ENCODE assay signal across 19 cellular contexts in the genomic region with DNA sequence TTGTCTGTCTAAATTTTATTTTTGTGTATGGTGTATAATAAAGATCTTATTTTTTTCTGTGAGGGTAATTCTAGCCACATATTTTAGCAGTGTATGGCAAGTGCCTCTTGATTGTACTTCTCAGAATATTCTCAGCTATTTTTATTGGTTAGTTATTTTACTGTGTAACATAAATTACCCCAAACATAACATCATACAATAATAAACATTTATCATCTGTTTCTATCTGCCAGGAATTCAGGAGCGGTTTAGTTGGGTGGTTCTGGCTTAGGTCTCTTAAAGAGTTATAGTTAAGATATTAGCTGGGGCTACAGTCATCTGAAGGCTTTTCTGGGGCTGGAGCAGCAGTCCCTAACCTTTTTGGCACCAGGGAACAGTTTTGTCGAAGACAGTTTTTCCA. TPM values are rescaled to one million over a fixed set of nuclear protein-coding genes. Genes with fewer than 3 reads are reported as not detected.
DNase-seq lines count a peak whose midpoint lies in the region; ATAC-seq, FAIRE-seq and TF ChIP-seq lines count a peak whose summit lies in the region.
"Had no signal": no experiment of that assay in that cellular context is flagged by ENCODE, and none has a peak within 500 bp of the region (broad histone marks: within the 10 kb centered on the region; RNA-seq: fewer than 3 reads in every experiment).

No MANE protein-coding gene starts in this region.

- ATAC-seq in WTC11, result no peak
- ATAC-seq in GM18511 (IDR thresholded peaks at IDR 0.05; ENCODE audit: unreplicated experiment), result no peak
- ATAC-seq: CD8-positive, alpha-beta T cell; GM12878; GM23338; HCT116 had no signal

- intact Hi-C loops in activated T-helper 1 cell treated with anti-CD3 and anti-CD28 coated beads, Interleukin-12 subunit alpha, Interleukin-12 subunit beta, Interleukin-2, Interleukin-4 antibody, amounts not matched to agents 30 ng/mL and 10 ng/mL and 1 ng/mL, durations not matched to agents 14 hours and 24 hours and 36 hours (cut with micrococcal nuclease), result no loop called here

- H3K36me3 Mint-ChIP-seq in WTC11, result peaks cover 2% of the 10 kb centered on the region
- peaks cover 9% of the 10 kb centered on the region for H3K36me3 Mint-ChIP-seq in mesothelial cell of epicardium
- H3K36me3 Mint-ChIP-seq in activated T-helper 1 cell treated with anti-CD3 and anti-CD28 coated beads, Interleukin-12 subunit alpha, Interleukin-12 subunit beta, Interleukin-2, Interleukin-4 antibody, amounts not matched to agents 30 ng/mL and 10 ng/mL and 1 ng/mL, durations not matched to agents 14 hours and 24 hours and 36 hours (ENCODE audit: low read depth), result no peaks in the 10 kb centered on the region
- H3K36me3 Mint-ChIP-seq in activated naive CD4-positive, alpha-beta T cell treated with anti-CD3 and anti-CD28 coated beads, Interleukin-2, amount 10 ng/mL, durations not matched to agents 7 days and 5 days, result peaks cover 6% of the 10 kb centered on the region

- no peak for DNase-seq in HEK293T (ENCODE audit: extremely low spot score)
- no peak for DNase-seq in WTC11 (ENCODE audit: low spot score)
- no peak for DNase-seq in mesothelial cell of epicardium (ENCODE audit: low spot score in 2 of 2, unreplicated experiment in 2 of 2)
- no peak for DNase-seq in activated T-helper 1 cell treated with anti-CD3 and anti-CD28 coated beads, Interleukin-12 subunit alpha, Interleukin-12 subunit beta, Interleukin-2, Interleukin-4 antibody, amounts not matched to agents 30 ng/mL and 10 ng/mL and 1 ng/mL, durations not matched to agents 14 hours and 24 hours and 36 hours (ENCODE audit: low spot score)
- DNase-seq in RCC 7860 (ENCODE audit: low spot score), result no peak
- no peak for DNase-seq in activated naive CD4-positive, alpha-beta T cell treated with anti-CD3 and anti-CD28 coated beads, Interleukin-2, amount 10 ng/mL, durations not matched to agents 7 days and 5 days
- DNase-seq: Caco-2; CD4-positive, CD25-positive, alpha-beta regulatory T cell; CD8-positive, alpha-beta T cell; DMS153; DND-41; EL; GDM1; HFFc6 had no signal

- H3K4me3 Mint-ChIP-seq in WTC11 (no peak overlapping the region), mesothelial cell of epicardium (no peak overlapping the region)
- H3K4me3 Mint-ChIP-seq in activated T-helper 1 cell treated with anti-CD3 and anti-CD28 coated beads, Interleukin-12 subunit alpha, Interleukin-12 subunit beta, Interleukin-2, Interleukin-4 antibody, amounts not matched to agents 30 ng/mL and 10 ng/mL and 1 ng/mL, durations not matched to agents 14 hours and 24 hours and 36 hours, result no peak overlapping the region
- no peak overlapping the region for H3K4me3 Mint-ChIP-seq in activated naive CD4-positive, alpha-beta T cell treated with anti-CD3 and anti-CD28 coated beads, Interleukin-2, amount 10 ng/mL, durations not matched to agents 7 days and 5 days
- H3K4me3 Mint-ChIP-seq: CD4-positive, CD25-positive, alpha-beta regulatory T cell; CD8-positive, alpha-beta T cell; GM23338; H9; HFFc6 had no signal

- no peaks in the 10 kb centered on the region for H3K27me3 Mint-ChIP-seq in WTC11 (ENCODE audit: low read depth)
- no peaks in the 10 kb centered on the region for H3K27me3 Mint-ChIP-seq in mesothelial cell of epicardium (ENCODE audit: low read depth)
- peaks cover 8% of the 10 kb centered on the region for H3K27me3 Mint-ChIP-seq in activated T-helper 1 cell treated with anti-CD3 and anti-CD28 coated beads, Interleukin-12 subunit alpha, Interleukin-12 subunit beta, Interleukin-2, Interleukin-4 antibody, amounts not matched to agents 30 ng/mL and 10 ng/mL and 1 ng/mL, durations not matched to agents 14 hours and 24 hours and 36 hours (ENCODE audit: insufficient read depth)
- H3K27me3 Mint-ChIP-seq in activated naive CD4-positive, alpha-beta T cell treated with anti-CD3 and anti-CD28 coated beads, Interleukin-2, amount 10 ng/mL, durations not matched to agents 7 days and 5 days, result peaks cover 5% of the 10 kb centered on the region
- H3K27me3 Mint-ChIP-seq: CD4-positive, CD25-positive, alpha-beta regulatory T cell had no signal

- POLR2A ChIA-PET in HEK293T (lab: Yijun Ruan, JAX) (no interaction called here), WTC11 (lab: Charles Lee) (no interaction called here)

- H3K4me1 Mint-ChIP-seq in WTC11, result peaks cover 41% of the 10 kb centered on the region
- H3K4me1 Mint-ChIP-seq in mesothelial cell of epicardium, result peaks cover 56% of the 10 kb centered on the region
- no peaks in the 10 kb centered on the region for H3K4me1 Mint-ChIP-seq in activated T-helper 1 cell treated with anti-CD3 and anti-CD28 coated beads, Interleukin-12 subunit alpha, Interleukin-12 subunit beta, Interleukin-2, Interleukin-4 antibody, amounts not matched to agents 30 ng/mL and 10 ng/mL and 1 ng/mL, durations not matched to agents 14 hours and 24 hours and 36 hours (ENCODE audit: low read depth)
- no peaks in the 10 kb centered on the region for H3K4me1 Mint-ChIP-seq in activated naive CD4-positive, alpha-beta T cell treated with anti-CD3 and anti-CD28 coated beads, Interleukin-2, amount 10 ng/mL, durations not matched to agents 7 days and 5 days

- H3K9me3 Mint-ChIP-seq in WTC11 (no peaks in the 10 kb centered on the region), mesothelial cell of epicardium (peaks cover 6% of the 10 kb centered on the region)
- H3K9me3 Mint-ChIP-seq in activated T-helper 1 cell treated with anti-CD3 and anti-CD28 coated beads, Interleukin-12 subunit alpha, Interleukin-12 subunit beta, Interleukin-2, Interleukin-4 antibody, amounts not matched to agents 30 ng/mL and 10 ng/mL and 1 ng/mL, durations not matched to agents 14 hours and 24 hours and 36 hours, result no peaks in the 10 kb centered on the region
- no peaks in the 10 kb centered on the region for H3K9me3 Mint-ChIP-seq in activated naive CD4-positive, alpha-beta T cell treated with anti-CD3 and anti-CD28 coated beads, Interleukin-2, amount 10 ng/mL, durations not matched to agents 7 days and 5 days
- H3K9me3 Mint-ChIP-seq: CD4-positive, CD25-positive, alpha-beta regulatory T cell; CD8-positive, alpha-beta T cell; GM23338; H9; HFFc6 had no signal

- TF ChIP-seq CTCF in WTC11 (IDR thresholded peaks at IDR 0.05), result no peak
- no peak for TF ChIP-seq CTCF in mesothelial cell of epicardium (IDR thresholded peaks at IDR 0.05; ENCODE audit: unreplicated experiment)

- FAIRE-seq in RCC 7860 (lab: Jason Lieb, UNC), result no peak
- FAIRE-seq: GM12878 had no signal

- CTCF ChIA-PET in HEK293T (lab: Yijun Ruan, JAX) (interaction anchor here (1.1 kb wide), 1 partner anchor 10 kb away, joined by 4 read pairs; no protein-coding TSS in a partner anchor), WTC11 (lab: Charles Lee) (interaction anchor here (0.6 to 2.9 kb wide), 2 partner anchors 10 to 13 kb away, joined by 3 to 10 read pairs; no protein-coding TSS in a partner anchor)
- CTCF ChIA-PET in activated naive CD4-positive, alpha-beta T cell treated with anti-CD3 and anti-CD28 coated beads, Interleukin-2, amount 10 ng/mL, durations not matched to agents 7 days and 5 days (lab: Charles Lee), result no interaction called here

- 0 out of 2 replicates have a peak overlapping the region, but pooled peaks have one; percentile 2 for H3K27ac Mint-ChIP-seq in WTC11
- H3K27ac Mint-ChIP-seq in mesothelial cell of epicardium, result peak overlapping the region; percentile 88
- H3K27ac Mint-ChIP-seq in activated T-helper 1 cell treated with anti-CD3 and anti-CD28 coated beads, Interleukin-12 subunit alpha, Interleukin-12 subunit beta, Interleukin-2, Interleukin-4 antibody, amounts not matched to agents 30 ng/mL and 10 ng/mL and 1 ng/mL, durations not matched to agents 14 hours and 24 hours and 36 hours, result no peak overlapping the region
- no peak overlapping the region for H3K27ac Mint-ChIP-seq in activated naive CD4-positive, alpha-beta T cell treated with anti-CD3 and anti-CD28 coated beads, Interleukin-2, amount 10 ng/mL, durations not matched to agents 7 days and 5 days
- H3K27ac Mint-ChIP-seq: CD4-positive, CD25-positive, alpha-beta regulatory T cell; CD8-positive, alpha-beta T cell; GM23338; H9; HFFc6 had no signal

TF ChIP-seq in HEK293T, 16 proteins besides CTCF, POLR2A, EP300 and RAD21:
- TF ChIP-seq, protein P1, sequence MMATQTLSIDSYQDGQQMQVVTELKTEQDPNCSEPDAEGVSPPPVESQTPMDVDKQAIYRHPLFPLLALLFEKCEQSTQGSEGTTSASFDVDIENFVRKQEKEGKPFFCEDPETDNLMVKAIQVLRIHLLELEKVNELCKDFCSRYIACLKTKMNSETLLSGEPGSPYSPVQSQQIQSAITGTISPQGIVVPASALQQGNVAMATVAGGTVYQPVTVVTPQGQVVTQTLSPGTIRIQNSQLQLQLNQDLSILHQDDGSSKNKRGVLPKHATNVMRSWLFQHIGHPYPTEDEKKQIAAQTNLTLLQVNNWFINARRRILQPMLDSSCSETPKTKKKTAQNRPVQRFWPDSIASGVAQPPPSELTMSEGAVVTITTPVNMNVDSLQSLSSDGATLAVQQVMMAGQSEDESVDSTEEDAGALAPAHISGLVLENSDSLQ (IDR thresholded peaks at IDR 0.05), result peak; percentile 13; the same call in 1 of the 2 replicates
- TF ChIP-seq BHLHE40 (IDR thresholded peaks at IDR 0.05; ENCODE audit: borderline replicate concordance), result no peak
- no peak for TF ChIP-seq CTBP1 (IDR thresholded peaks at IDR 0.05; ENCODE audit: borderline replicate concordance)

TF ChIP-seq in WTC11, 78 proteins besides CTCF, POLR2A, EP300 and RAD21 (continues in another document):
- TF ChIP-seq, protein P2, sequence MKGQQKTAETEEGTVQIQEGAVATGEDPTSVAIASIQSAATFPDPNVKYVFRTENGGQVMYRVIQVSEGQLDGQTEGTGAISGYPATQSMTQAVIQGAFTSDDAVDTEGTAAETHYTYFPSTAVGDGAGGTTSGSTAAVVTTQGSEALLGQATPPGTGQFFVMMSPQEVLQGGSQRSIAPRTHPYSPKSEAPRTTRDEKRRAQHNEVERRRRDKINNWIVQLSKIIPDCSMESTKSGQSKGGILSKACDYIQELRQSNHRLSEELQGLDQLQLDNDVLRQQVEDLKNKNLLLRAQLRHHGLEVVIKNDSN (CRISPR knock-in tag; IDR thresholded peaks at IDR 0.05), result no peak
- no peak for TF ChIP-seq ZNF396 (CRISPR knock-in tag; IDR thresholded peaks at IDR 0.05; ENCODE audit: borderline replicate concordance)
- TF ChIP-seq MYBL2 (CRISPR knock-in tag; IDR thresholded peaks at IDR 0.05), result no peak
- no peak for TF ChIP-seq HMGA2 (CRISPR knock-in tag; IDR thresholded peaks at IDR 0.05)
- TF ChIP-seq, protein P3, sequence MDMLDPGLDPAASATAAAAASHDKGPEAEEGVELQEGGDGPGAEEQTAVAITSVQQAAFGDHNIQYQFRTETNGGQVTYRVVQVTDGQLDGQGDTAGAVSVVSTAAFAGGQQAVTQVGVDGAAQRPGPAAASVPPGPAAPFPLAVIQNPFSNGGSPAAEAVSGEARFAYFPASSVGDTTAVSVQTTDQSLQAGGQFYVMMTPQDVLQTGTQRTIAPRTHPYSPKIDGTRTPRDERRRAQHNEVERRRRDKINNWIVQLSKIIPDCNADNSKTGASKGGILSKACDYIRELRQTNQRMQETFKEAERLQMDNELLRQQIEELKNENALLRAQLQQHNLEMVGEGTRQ (CRISPR knock-in tag; IDR thresholded peaks at IDR 0.05), result no peak

RNA-seq across cellular contexts. Expression of a gene that starts 47.8 kb away (rescaled TPM):
- total RNA-seq in WTC11 (2021) (12.5 to 21.4 TPM (median 12.9 TPM) in 3 replicates), mesothelial cell of epicardium (65.8 to 73.8 TPM (median 69.1 TPM) in 3 replicates)
- 0.62 and 2.9 TPM in 2 replicates for total RNA-seq in activated T-helper 1 cell treated with anti-CD3 and anti-CD28 coated beads, Interleukin-12 subunit alpha, Interleukin-12 subunit beta, Interleukin-2, Interleukin-4 antibody, amounts not matched to agents 30 ng/mL and 10 ng/mL and 1 ng/mL, durations not matched to agents 14 hours and 24 hours and 36 hours

Comparison
In these comparisons a context has a peak if more than half of its experiments do, and no peak if none do; other contexts are left out.
1. H3K27ac Mint-ChIP-seq: peak in WTC11 (single experiment) and mesothelial cell of epicardium (single experiment); none in activated T-helper 1 cell treated with anti-CD3 and anti-CD28 coated beads, Interleukin-12 subunit alpha, Interleukin-12 subunit beta, Interleukin-2, Interleukin-4 antibody, amounts not matched to agents 30 ng/mL and 10 ng/mL and 1 ng/mL, durations not matched to agents 14 hours and 24 hours and 36 hours (single experiment) and activated naive CD4-positive, alpha-beta T cell treated with anti-CD3 and anti-CD28 coated beads, Interleukin-2, amount 10 ng/mL, durations not matched to agents 7 days and 5 days (single experiment).